ENCODE assay signal across 12 cellular contexts in the genomic region with DNA sequence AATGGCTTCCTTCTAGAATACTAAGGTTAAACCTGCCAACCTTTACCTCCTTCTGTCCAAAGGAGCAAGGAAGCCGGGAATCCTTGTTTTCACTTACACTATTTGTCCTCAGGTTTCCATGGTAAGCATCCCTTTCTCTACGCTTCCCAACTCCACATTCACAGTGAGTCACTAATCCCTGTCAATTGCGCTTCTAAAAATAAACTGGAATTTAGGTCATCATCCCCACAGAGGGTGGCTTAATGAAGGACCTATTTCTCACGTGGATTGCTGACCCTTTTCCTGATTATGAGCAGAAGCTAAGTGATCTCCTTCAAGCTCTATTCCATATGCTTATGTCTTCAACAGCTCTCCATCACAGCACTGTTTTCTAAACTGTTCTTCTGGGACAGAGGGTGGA. TPM values are rescaled to one million over a fixed set of nuclear protein-coding genes. Genes with fewer than 3 reads are reported as not detected.
DNase-seq lines count a peak whose midpoint lies in the region; ATAC-seq, FAIRE-seq and TF ChIP-seq lines count a peak whose summit lies in the region.
"Had no signal": no experiment of that assay in that cellular context is flagged by ENCODE, and none has a peak within 500 bp of the region (broad histone marks: within the 10 kb centered on the region; RNA-seq: fewer than 3 reads in every experiment).

No MANE protein-coding gene starts in this region.

- no peak overlapping the region for H3K27ac Mint-ChIP-seq in CD14-positive monocyte
- no peak overlapping the region for H3K27ac Mint-ChIP-seq in stimulated activated memory B cell treated with anti-CD40 and anti-IgM and Interleukin-4, amounts not matched to agents 10 μg/mL and 1 μg/mL and 100 μg/mL, for 72 hours

- FAIRE-seq in GM12892 (lab: Jason Lieb, UNC) = no peak

- POLR2A ChIA-PET in PC-3 (lab: Charles Lee; ENCODE audit: unreplicated experiment) = interaction anchor here (0.7 kb wide), 1 partner anchor 13 kb away, joined by 3 read pairs; no protein-coding TSS in a partner anchor

- no peak for TF ChIP-seq CTCF in PC-3 (conservative IDR thresholded peaks at IDR 0.05; ENCODE audit: low read depth, low read length)
- TF ChIP-seq CTCF in epithelial cell of proximal tubule (conservative IDR thresholded peaks at IDR 0.05; ENCODE audit: low read depth, low read length) = no peak
- TF ChIP-seq CTCF in CD14-positive monocyte (IDR thresholded peaks at IDR 0.05) = no peak

- H3K4me1 Mint-ChIP-seq in CD14-positive monocyte = no peaks in the 10 kb centered on the region
- no peaks in the 10 kb centered on the region for H3K4me1 Mint-ChIP-seq in stimulated activated memory B cell treated with anti-CD40 and anti-IgM and Interleukin-4, amounts not matched to agents 10 μg/mL and 1 μg/mL and 100 μg/mL, for 72 hours

- CTCF ChIA-PET in PC-3 (lab: Charles Lee) = no interaction called here

- no peak overlapping the region for H3K4ac ChIP-seq in neuronal stem cell (ENCODE audit: low read length)

- BruUV-seq in PC-3 (replicated peaks; lab: Mats Ljungman, UMichigan) = no TSS peak

- no peaks in the 10 kb centered on the region for H3K36me3 Mint-ChIP-seq in CD14-positive monocyte
- H3K36me3 Mint-ChIP-seq in stimulated activated memory B cell treated with anti-CD40 and anti-IgM and Interleukin-4, amounts not matched to agents 10 μg/mL and 1 μg/mL and 100 μg/mL, for 72 hours = no peaks in the 10 kb centered on the region

- no peak overlapping the region for H2AFZ ChIP-seq in PC-3 (ENCODE audit: low read length)
- H2AFZ ChIP-seq in neuronal stem cell (ENCODE audit: low read length) = no peak overlapping the region

- H3K23ac ChIP-seq in neuronal stem cell (ENCODE audit: low read depth, low read length, poor library complexity) = no peak overlapping the region

- no peaks in the 10 kb centered on the region for H3K79me2 ChIP-seq in PC-3 (ENCODE audit: low read length)

- H3K4me3 Mint-ChIP-seq in CD14-positive monocyte = no peak overlapping the region
- H3K4me3 Mint-ChIP-seq in stimulated activated memory B cell treated with anti-CD40 and anti-IgM and Interleukin-4, amounts not matched to agents 10 μg/mL and 1 μg/mL and 100 μg/mL, for 72 hours = no peak overlapping the region

- no peak overlapping the region for H2AK5ac ChIP-seq in neuronal stem cell (ENCODE audit: low read depth, low read length)

- ATAC-seq in PC-3 = no peak
- no peak for ATAC-seq in stimulated activated memory B cell treated with anti-CD40 and anti-IgM and Interleukin-4, amounts not matched to agents 10 μg/mL and 1 μg/mL and 100 μg/mL, for 72 hours

- no peak overlapping the region for H3K27ac ChIP-seq in PC-3 (ENCODE audit: low read length)
- H3K27ac ChIP-seq in neuronal stem cell (replicated peaks; ENCODE audit: low read length) = peak overlapping the region; percentile 32

- no peak overlapping the region for H2BK120ac ChIP-seq in neuronal stem cell (ENCODE audit: low read depth, low read length)

- H3K18ac ChIP-seq in neuronal stem cell (ENCODE audit: low read length) = no peak overlapping the region

- DNase-seq in DMS53 treated with DMSO at 0.1 percent for 48 hours (lab: John Stamatoyannopoulos, UW; ENCODE audit: unreplicated experiment) (peak; percentile 79), PC-3 (peak; percentile 50), epithelial cell of proximal tubule (ENCODE audit: low read depth) (peak; percentile 74), neuronal stem cell (ENCODE audit: low spot score) (peak; percentile 23), CD14-positive monocyte (ENCODE audit: low spot score) (no peak), NCI-H187 treated with DMSO at 0.1 percent for 48 hours (lab: John Stamatoyannopoulos, UW) (no peak), GM12892 (ENCODE audit: insufficient read length) (no peak)
- DNase-seq: activated CD8-positive, alpha-beta memory T cell treated with anti-CD3 and anti-CD28 coated beads, Interleukin-2, amount 50 U/mL, for 48 hours; effector CD8-positive, alpha-beta T cell; SW 1271 had no signal

- no peaks in the 10 kb centered on the region for H3K9me2 ChIP-seq in PC-3 (replicated peaks; ENCODE audit: low read length)

- H3K4me1 ChIP-seq in PC-3 (ENCODE audit: insufficient read depth, low read length) (no peaks in the 10 kb centered on the region), neuronal stem cell (ENCODE audit: control insufficient read depth in 2 of 2, insufficient read depth in 1 of 2, low read depth in 1 of 2, low read length in 2 of 2) (peaks cover 0 to 7% of the 10 kb centered on the region in 2 donors)

- no peaks in the 10 kb centered on the region for H3K79me1 ChIP-seq in neuronal stem cell (ENCODE audit: low read depth, low read length)

- H3K9me3 Mint-ChIP-seq in CD14-positive monocyte = peaks cover 0 to 10% (median 6%) of the 10 kb centered on the region in 7 donors
- peaks cover 2% of the 10 kb centered on the region for H3K9me3 Mint-ChIP-seq in stimulated activated memory B cell treated with anti-CD40 and anti-IgM and Interleukin-4, amounts not matched to agents 10 μg/mL and 1 μg/mL and 100 μg/mL, for 72 hours

- H3K27me3 ChIP-seq in PC-3 (ENCODE audit: low read length) (no peaks in the 10 kb centered on the region), neuronal stem cell (ENCODE audit: control insufficient read depth in 3 of 3, insufficient read depth in 3 of 3, low read depth in 1 of 3, low read length in 3 of 3) (no peaks in the 10 kb centered on the region)

- peaks cover 0 to 19% (median 6%) of the 10 kb centered on the region in 3 donors for H3K27me3 Mint-ChIP-seq in CD14-positive monocyte (ENCODE audit: low read depth in 3 of 3)
- H3K27me3 Mint-ChIP-seq in stimulated activated memory B cell treated with anti-CD40 and anti-IgM and Interleukin-4, amounts not matched to agents 10 μg/mL and 1 μg/mL and 100 μg/mL, for 72 hours = peaks cover 23% of the 10 kb centered on the region

- intact Hi-C loops in PC-3 (cut with micrococcal nuclease) = no loop called here
- intact Hi-C loops in CD14-positive monocyte (cut with micrococcal nuclease) = no loop called here

- TF ChIP-seq POLR2A in GM12892 (IDR thresholded peaks at IDR 0.05; ENCODE audit: low read depth, low read length) = no peak

- H3K9ac ChIP-seq in PC-3 (ENCODE audit: low read length) (no peak overlapping the region), neuronal stem cell (ENCODE audit: low read depth, low read length, poor library complexity) (no peak overlapping the region)

- H3K4me2 ChIP-seq in PC-3 (ENCODE audit: low read length) (no peak overlapping the region), neuronal stem cell (ENCODE audit: insufficient read depth, low read length, poor library complexity, severe bottlenecking) (no peak overlapping the region)

- H4K91ac ChIP-seq in neuronal stem cell (ENCODE audit: low read depth, low read length, poor library complexity) = no peak overlapping the region

- H3K36me3 ChIP-seq in PC-3 (ENCODE audit: low read depth, low read length) (no peaks in the 10 kb centered on the region), neuronal stem cell (replicated peaks in 1 of 2; ENCODE audit: control insufficient read depth in 2 of 2, insufficient read depth in 2 of 2, low read length in 2 of 2) (no peaks in the 10 kb centered on the region)

- WGBS in neuronal stem cell (ENCODE audit: extremely low coverage in 2 of 2, insufficient read length in 2 of 2, insufficient replicate concordance in 1 of 2), 2 donors = no CpG with 5 or more reads among the region's 4 CpGs

- H2BK12ac ChIP-seq in neuronal stem cell (ENCODE audit: low read length) = no peak overlapping the region

- no peak overlapping the region for H2BK5ac ChIP-seq in neuronal stem cell (ENCODE audit: low read length)

- H2BK15ac ChIP-seq in neuronal stem cell (ENCODE audit: low read length) = no peak overlapping the region

- no peaks in the 10 kb centered on the region for H4K20me1 ChIP-seq in PC-3 (ENCODE audit: low read length)

- no peak overlapping the region for H4K8ac ChIP-seq in neuronal stem cell (ENCODE audit: low read depth, low read length)

- no peak overlapping the region for H3K14ac ChIP-seq in neuronal stem cell (ENCODE audit: low read length)

- H3K9me3 ChIP-seq in PC-3 (ENCODE audit: low read length) (no peaks in the 10 kb centered on the region), neuronal stem cell (replicated peaks in 1 of 2; ENCODE audit: control insufficient read depth in 2 of 2, insufficient read depth in 1 of 2, low read depth in 1 of 2, low read length in 2 of 2) (no peaks in the 10 kb centered on the region)

- H3K4me3 ChIP-seq in PC-3 (ENCODE audit: low read length) = no peak overlapping the region
- no peak overlapping the region for H3K4me3 ChIP-seq in epithelial cell of proximal tubule (ENCODE audit: low read depth, low read length)
- H3K4me3 ChIP-seq in neuronal stem cell (ENCODE audit: low read length in 2 of 2) = no peak overlapping the region

- peaks cover 8% of the 10 kb centered on the region for H3F3A ChIP-seq in PC-3 (ENCODE audit: low read length, unreplicated experiment)

RNA-seq across cellular contexts. Expression of gene ABCA4, which starts 39.9 kb away (rescaled TPM):
- total RNA-seq in PC-3 (2014; rRNA removed) (0.23 and 0.29 TPM in 2 replicates), epithelial cell of proximal tubule (not detected in 2 replicates)
- 0.71 TPM for polyA plus RNA-seq in neuronal stem cell (2013, experiment 1 of 2)
- 0.66 TPM for polyA plus RNA-seq in neuronal stem cell (2013, experiment 2 of 2)
- polyA plus RNA-seq in CD14-positive monocyte = not detected
- polyA plus RNA-seq in GM12892 (2012; ENCODE audit: missing spikeins) = 0.55 TPM
- total RNA-seq: mononuclear cell had no signal

Comparison
In these comparisons a context has a peak if more than half of its experiments do, and no peak if none do; other contexts are left out.
1. DNase-seq: peak in DMS53 treated with DMSO at 0.1 percent for 48 hours (single experiment), PC-3 (single experiment), epithelial cell of proximal tubule (single experiment) and neuronal stem cell (single experiment); none in CD14-positive monocyte (single experiment), NCI-H187 treated with DMSO at 0.1 percent for 48 hours (single experiment) and GM12892 (single experiment).